10 cellular contexts compared by ENCODE assay signal in genomic region chr7:114979388-114979787, GRCh38. TPM values are rescaled to one million over a fixed set of nuclear protein-coding genes. Genes with fewer than 3 reads are reported as not detected.
DNase-seq lines count a peak whose midpoint lies in the region; ATAC-seq, FAIRE-seq and TF ChIP-seq lines count a peak whose summit lies in the region.
"Had no signal": no experiment of that assay in that cellular context is flagged by ENCODE, and none has a peak within 500 bp of the region (broad histone marks: within the 10 kb centered on the region; RNA-seq: fewer than 3 reads in every experiment).

No MANE protein-coding gene starts in this region.

- POLR2A ChIA-PET in GM12878 (lab: Charles Lee), result no interaction called here

- no peak for TF ChIP-seq EP300 in GM12878 (IDR thresholded peaks at IDR 0.05; ENCODE audit: borderline replicate concordance in 1 of 2, control insufficient read depth in 1 of 2, low read depth in 2 of 2, low read length in 2 of 2)

- TF ChIP-seq RAD21 in GM12878 (IDR thresholded peaks at IDR 0.05; ENCODE audit: insufficient read depth, low read depth, low read length), result no peak

- H3K9ac ChIP-seq in GM12878 (ENCODE audit: control insufficient read depth, insufficient read depth, low read length), result no peak overlapping the region; the same call in none of the 2 replicates
- H3K9ac ChIP-seq: neural progenitor cell had no signal

- BruUV-seq in GM12878 (replicated peaks; lab: Mats Ljungman, UMichigan), result no TSS peak

- no peak for TF ChIP-seq CTCF in GM12878 (IDR thresholded peaks at IDR 0.05 in 2 of 3, conservative IDR thresholded peaks at IDR 0.05 in 1 of 3; ENCODE audit: control insufficient read depth in 2 of 3, extremely low read depth in 1 of 3, insufficient read depth in 1 of 3, low read depth in 3 of 3, low read length in 3 of 3)
- TF ChIP-seq CTCF in BE2C (IDR thresholded peaks at IDR 0.05; ENCODE audit: low read depth, low read length), result no peak

- DNase-seq in GM12878 (ENCODE audit: low read depth, low spot score), result no peak
- peak; percentile 57 for DNase-seq in islet precursor cell
- peak; percentile 69 for DNase-seq in ureter (ENCODE audit: low spot score)
- no peak for DNase-seq in BE2C
- DNase-seq in DMS153 (lab: John Stamatoyannopoulos, UW), result no peak
- DNase-seq: central memory CD4-positive, alpha-beta T cell; NCI-H524 treated with DMSO at 0.1 percent for 48 hours had no signal

- CTCF ChIA-PET in GM12878 (lab: Yijun Ruan, JAX), result no interaction called here

- H2AFZ ChIP-seq in GM12878 (ENCODE audit: control insufficient read depth, low read depth, low read length), result peak overlapping the region; percentile 39
- H2AFZ ChIP-seq: neural progenitor cell had no signal

- no peaks in the 10 kb centered on the region for H4K20me1 ChIP-seq in GM12878 (ENCODE audit: control insufficient read depth, insufficient read depth)

- H3K79me2 ChIP-seq in GM12878 (ENCODE audit: control insufficient read depth, insufficient read depth, low read length), result peaks cover 21% of the 10 kb centered on the region

- ATAC-seq in HG02678 (IDR thresholded peaks at IDR 0.05; ENCODE audit: unreplicated experiment), result peak; percentile 41
- peak; percentile 61 for ATAC-seq in GM12878
- ATAC-seq in GM18519 (IDR thresholded peaks at IDR 0.05; ENCODE audit: low FRiP score, unreplicated experiment), result no peak

- RAD21 ChIA-PET in GM12878 (lab: Charles Lee; ENCODE audit: unreplicated experiment), result no interaction called here

- H3K4me3 ChIP-seq in GM12878 (no peak overlapping the region), BE2C (ENCODE audit: low read depth, low read length) (no peak overlapping the region)
- H3K4me3 ChIP-seq: neural progenitor cell had no signal

- H3K27me3 ChIP-seq in GM12878 (replicated peaks in 1 of 2; ENCODE audit: control insufficient read depth in 2 of 2, insufficient read depth in 2 of 2, low read length in 1 of 2) (no peaks in the 10 kb centered on the region), BE2C (no peaks in the 10 kb centered on the region)
- H3K27me3 ChIP-seq: neural progenitor cell had no signal

- SMC1A ChIA-PET in GM12878 (lab: Charles Lee; ENCODE audit: uncharacterized antibody, unreplicated experiment), result no interaction called here

- intact Hi-C loops in GM12878 (cut with micrococcal nuclease; ENCODE audit: unreplicated experiment), result no loop called here

- in situ Hi-C loops in GM12878 (cut with MboI), result no loop called here

- WGBS in GM12878 (ENCODE audit: insufficient coverage, insufficient replicate concordance, low lambda C conversion rate, missing lambda C conversion rate), result 5% methylated on average over 7 of the region's 7 CpGs

- H3K36me3 ChIP-seq in GM12878 (ENCODE audit: control insufficient read depth in 2 of 2, insufficient read depth in 2 of 2, low read length in 1 of 2) (peaks cover 2 to 17% of the 10 kb centered on the region in 2 experiments), BE2C (no peaks in the 10 kb centered on the region)
- H3K36me3 ChIP-seq: neural progenitor cell had no signal

- peak overlapping the region; percentile 65 for H3K4me2 ChIP-seq in GM12878 (ENCODE audit: control insufficient read depth, insufficient read depth)
- H3K4me2 ChIP-seq: neural progenitor cell had no signal

- H3K27ac ChIP-seq in GM12878 (ENCODE audit: control insufficient read depth, insufficient read depth), result peak overlapping the region; percentile 43; the same call in 1 of the 2 replicates
- H3K27ac ChIP-seq: neural progenitor cell had no signal

- no peak for TF ChIP-seq POLR2A in GM12878 (IDR thresholded peaks at IDR 0.05; ENCODE audit: low read depth, low read length)

- no peaks in the 10 kb centered on the region for H3K9me3 ChIP-seq in GM12878 (replicated peaks; ENCODE audit: control insufficient read depth, insufficient read depth, low read length)
- H3K9me3 ChIP-seq in BE2C, result no peaks in the 10 kb centered on the region

- H3K4me1 ChIP-seq in GM12878 (ENCODE audit: control insufficient read depth, insufficient read depth, low read length) (peaks cover 3% of the 10 kb centered on the region), BE2C (no peaks in the 10 kb centered on the region)
- H3K4me1 ChIP-seq: neural progenitor cell had no signal

- FAIRE-seq in GM12878 (lab: Jason Lieb, UNC), result no peak

TF ChIP-seq in GM12878, 131 proteins besides CTCF, POLR2A, EP300 and RAD21 (continues in another document):
- TF ChIP-seq YY1 (IDR thresholded peaks at IDR 0.05; ENCODE audit: low read depth, low read length) (no peak), CHD4 (IDR thresholded peaks at IDR 0.05) (no peak), HDAC2 (IDR thresholded peaks at IDR 0.05) (no peak), FOXK2 (IDR thresholded peaks at IDR 0.05) (no peak), NFXL1 (IDR thresholded peaks at IDR 0.05; ENCODE audit: borderline replicate concordance) (no peak), ZNF274 (IDR thresholded peaks at IDR 0.05; ENCODE audit: insufficient read depth, insufficient read length) (no peak), SMC3 (IDR thresholded peaks at IDR 0.05; ENCODE audit: borderline replicate concordance, low read length) (no peak)
- TF ChIP-seq, protein P1, sequence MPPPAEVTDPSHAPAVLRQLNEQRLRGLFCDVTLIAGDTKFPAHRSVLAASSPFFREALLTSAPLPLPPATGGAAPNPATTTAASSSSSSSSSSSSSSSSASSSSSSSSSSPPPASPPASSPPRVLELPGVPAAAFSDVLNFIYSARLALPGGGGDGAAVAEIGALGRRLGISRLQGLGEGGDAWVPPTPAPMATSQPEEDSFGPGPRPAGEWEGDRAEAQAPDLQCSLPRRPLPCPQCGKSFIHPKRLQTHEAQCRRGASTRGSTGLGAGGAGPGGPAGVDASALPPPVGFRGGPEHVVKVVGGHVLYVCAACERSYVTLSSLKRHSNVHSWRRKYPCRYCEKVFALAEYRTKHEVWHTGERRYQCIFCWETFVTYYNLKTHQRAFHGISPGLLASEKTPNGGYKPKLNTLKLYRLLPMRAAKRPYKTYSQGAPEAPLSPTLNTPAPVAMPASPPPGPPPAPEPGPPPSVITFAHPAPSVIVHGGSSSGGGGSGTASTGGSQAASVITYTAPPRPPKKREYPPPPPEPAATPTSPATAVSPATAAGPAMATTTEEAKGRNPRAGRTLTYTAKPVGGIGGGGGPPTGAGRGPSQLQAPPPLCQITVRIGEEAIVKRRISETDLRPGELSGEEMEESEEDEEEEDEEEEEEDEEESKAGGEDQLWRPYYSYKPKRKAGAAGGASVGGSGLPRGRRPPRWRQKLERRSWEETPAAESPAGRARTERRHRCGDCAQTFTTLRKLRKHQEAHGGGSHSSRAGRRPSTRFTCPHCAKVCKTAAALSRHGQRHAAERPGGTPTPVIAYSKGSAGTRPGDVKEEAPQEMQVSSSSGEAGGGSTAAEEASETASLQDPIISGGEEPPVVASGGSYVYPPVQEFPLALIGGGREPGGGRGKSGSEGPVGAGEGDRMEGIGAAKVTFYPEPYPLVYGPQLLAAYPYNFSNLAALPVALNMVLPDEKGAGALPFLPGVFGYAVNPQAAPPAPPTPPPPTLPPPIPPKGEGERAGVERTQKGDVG (CRISPR knock-in tag; IDR thresholded peaks at IDR 0.05), result no peak
- TF ChIP-seq, protein P2, sequence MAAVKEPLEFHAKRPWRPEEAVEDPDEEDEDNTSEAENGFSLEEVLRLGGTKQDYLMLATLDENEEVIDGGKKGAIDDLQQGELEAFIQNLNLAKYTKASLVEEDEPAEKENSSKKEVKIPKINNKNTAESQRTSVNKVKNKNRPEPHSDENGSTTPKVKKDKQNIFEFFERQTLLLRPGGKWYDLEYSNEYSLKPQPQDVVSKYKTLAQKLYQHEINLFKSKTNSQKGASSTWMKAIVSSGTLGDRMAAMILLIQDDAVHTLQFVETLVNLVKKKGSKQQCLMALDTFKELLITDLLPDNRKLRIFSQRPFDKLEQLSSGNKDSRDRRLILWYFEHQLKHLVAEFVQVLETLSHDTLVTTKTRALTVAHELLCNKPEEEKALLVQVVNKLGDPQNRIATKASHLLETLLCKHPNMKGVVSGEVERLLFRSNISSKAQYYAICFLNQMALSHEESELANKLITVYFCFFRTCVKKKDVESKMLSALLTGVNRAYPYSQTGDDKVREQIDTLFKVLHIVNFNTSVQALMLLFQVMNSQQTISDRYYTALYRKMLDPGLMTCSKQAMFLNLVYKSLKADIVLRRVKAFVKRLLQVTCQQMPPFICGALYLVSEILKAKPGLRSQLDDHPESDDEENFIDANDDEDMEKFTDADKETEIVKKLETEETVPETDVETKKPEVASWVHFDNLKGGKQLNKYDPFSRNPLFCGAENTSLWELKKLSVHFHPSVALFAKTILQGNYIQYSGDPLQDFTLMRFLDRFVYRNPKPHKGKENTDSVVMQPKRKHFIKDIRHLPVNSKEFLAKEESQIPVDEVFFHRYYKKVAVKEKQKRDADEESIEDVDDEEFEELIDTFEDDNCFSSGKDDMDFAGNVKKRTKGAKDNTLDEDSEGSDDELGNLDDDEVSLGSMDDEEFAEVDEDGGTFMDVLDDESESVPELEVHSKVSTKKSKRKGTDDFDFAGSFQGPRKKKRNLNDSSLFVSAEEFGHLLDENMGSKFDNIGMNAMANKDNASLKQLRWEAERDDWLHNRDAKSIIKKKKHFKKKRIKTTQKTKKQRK (IDR thresholded peaks at IDR 0.05; ENCODE audit: low read depth, low read length), result no peak

RNA-seq across cellular contexts. Expression of gene MDFIC, which starts 57.5 kb away (rescaled TPM):
- 50.7 and 52.3 TPM in 2 replicates for total RNA-seq in GM12878 (2013; cell fraction: nucleolus; rRNA removed)
- total RNA-seq in GM12878 (2014; rRNA removed) (49.3 and 57.8 TPM in 2 replicates), GM12878 (2014; rRNA removed; fragmentation: Illumina TruSeq; extraction: Trizol) (54.7 and 58.4 TPM in 2 replicates), GM12878 (2021) (39.0 and 50.5 TPM in 2 replicates), ureter (35.3 TPM)
- polyA plus RNA-seq in GM12878 (2011; ENCODE audit: low read depth), result 17.2 TPM
- polyA plus RNA-seq in GM12878 (2011; rRNA removed) (50.9 and 68.6 TPM in 2 replicates), GM12878 (2014; fragmentation: Illumina TruSeq; extraction: Trizol) (42.6 and 53.0 TPM in 2 replicates), GM12878 (2014; fragmentation: Nextera tagmentation; extraction: Ambion mirVana) (10 to 100 TPM; 11.5 to 16.1 TPM), GM12878 (2014; rRNA removed) (37.5 and 38.7 TPM in 2 replicates), GM12878 (2016; fragmentation: Nextera tagmentation; extraction: Ambion mirVana) (10 to 100 TPM in 1 of 2 experiments, 1 to 10 TPM in 1; 7.3 to 35.3 TPM)
- 25.8 and 32.4 TPM in 2 replicates for polyA plus RNA-seq in GM12878 (2011; cell fraction: cytosol; rRNA removed)
- 19.3 TPM in 2 replicates for polyA plus RNA-seq in GM12878 (2011; cell fraction: nucleus; rRNA removed)
- 36.3 and 36.8 TPM in 2 replicates for polyA plus RNA-seq in GM12878 (2012)
- 45.8 and 82.7 TPM in 2 replicates for polyA minus RNA-seq in GM12878 (2011; rRNA and poly(A)+ RNA removed)
- polyA minus RNA-seq in GM12878 (2011; cell fraction: cytosol; rRNA and poly(A)+ RNA removed), result 27.0 and 34.0 TPM in 2 replicates
- polyA minus RNA-seq in GM12878 (2011; cell fraction: nucleus; rRNA and poly(A)+ RNA removed), result 20.1 and 42.3 TPM in 2 replicates
- polyA plus RNA-seq in BE2C (2012; ENCODE audit: insufficient read depth, insufficient read length, low read depth), result not detected

Comparison
In these comparisons a context has a peak if more than half of its experiments do, and no peak if none do; other contexts are left out.
1. DNase-seq: peak in islet precursor cell (single experiment) and ureter (single experiment); none in GM12878 (single experiment), BE2C (single experiment) and DMS153 (single experiment).